In genomic region chr2:215950009-215950408, GRCh38 we compare ENCODE assay signal across 8 cellular contexts.
A peak's percentile ranks its signal among the peaks of the same experiment; 100 is the strongest.
DNase-seq lines count a peak whose midpoint lies in the region; ATAC-seq and TF ChIP-seq lines count a peak whose summit lies in the region.

No MANE protein-coding gene starts in this region.

- peaks cover 5% of the 10 kb centered on the region for H3K4me1 ChIP-seq in adipocyte (ENCODE audit: control insufficient read depth, insufficient read depth, low read length)

- H3K27me3 ChIP-seq in AG04450 (ENCODE audit: control insufficient read depth, insufficient read depth, low read length): no peaks in the 10 kb centered on the region
- no peaks in the 10 kb centered on the region for H3K27me3 ChIP-seq in adipocyte (replicated peaks; ENCODE audit: control insufficient read depth, insufficient read depth, low read length)

- no peak overlapping the region for H3K27ac ChIP-seq in AG04450 (ENCODE audit: low read depth, low read length)

- H3K4me3 ChIP-seq in AG04450 (ENCODE audit: low read depth, low read length) (no peak overlapping the region), GM12865 (ENCODE audit: low read depth, low read length) (no peak overlapping the region), LNCaP clone FGC (ENCODE audit: low read depth, low read length) (no peak overlapping the region), adipocyte (ENCODE audit: low read length) (no peak overlapping the region)

- CTCF ChIA-PET in AG04450 (lab: Charles Lee): interaction anchor here (0.7 to 4.3 kb wide), 15 partner anchors 8 to 604 kb away, joined by 3 to 53 read pairs (median 4); no protein-coding TSS in a partner anchor

- peak overlapping the region; percentile 46 for H3K9ac ChIP-seq in adipocyte (ENCODE audit: low read length)

- peak; percentile 15 for ATAC-seq in left lobe of liver

- DNase-seq in AG04450 (ENCODE audit: low read depth, low spot score): no peak
- DNase-seq in GM12865 (ENCODE audit: low read depth): peak; percentile 69
- peak; percentile 75 for DNase-seq in HCEC 1CT
- DNase-seq in LNCaP clone FGC (ENCODE audit: low read depth): no peak
- DNase-seq in adipocyte (ENCODE audit: low read depth): peak; percentile 78
- no peak for DNase-seq in left lobe of liver (ENCODE audit: low spot score)
- no peak for DNase-seq in putamen (ENCODE audit: low spot score)
- DNase-seq in activated naive CD4-positive, alpha-beta T cell treated with Interleukin-2 at 50 U/mL for 16 hours: no peak

- TF ChIP-seq CTCF in AG04450 (IDR thresholded peaks at IDR 0.05; ENCODE audit: low read depth, low read length) (peak; percentile 63), GM12865 (IDR thresholded peaks at IDR 0.05; ENCODE audit: insufficient read depth, low read depth, low read length, missing control alignments) (peak; percentile 45), LNCaP clone FGC (IDR thresholded peaks at IDR 0.05; ENCODE audit: control insufficient read depth, extremely low read depth, insufficient read depth) (peak; percentile 50)

- no peaks in the 10 kb centered on the region for H3K9me3 ChIP-seq in AG04450 (ENCODE audit: control insufficient read depth, insufficient read depth, low read length)
- H3K9me3 ChIP-seq in adipocyte (ENCODE audit: control insufficient read depth, low read length): no peaks in the 10 kb centered on the region

- H3K36me3 ChIP-seq in adipocyte (ENCODE audit: control insufficient read depth, insufficient read depth, low read length, severe bottlenecking): peaks cover 7% of the 10 kb centered on the region

- POLR2A ChIA-PET in AG04450 (lab: Yijun Ruan, JAX): no interaction called here

Comparison
In these comparisons a context has a peak if more than half of its experiments do, and no peak if none do; other contexts are left out.
1. DNase-seq: peak in GM12865 (single experiment), HCEC 1CT (single experiment) and adipocyte (single experiment); none in AG04450 (single experiment), LNCaP clone FGC (single experiment), left lobe of liver (single experiment), putamen (single experiment) and activated naive CD4-positive, alpha-beta T cell treated with Interleukin-2 at 50 U/mL for 16 hours (single experiment).
2. Peak in every context shown above with its lines, with median percentiles within 50 percentile points of each other: CTCF ChIP-seq.